1 cellular context compared by ENCODE assay signal in the genomic region with DNA sequence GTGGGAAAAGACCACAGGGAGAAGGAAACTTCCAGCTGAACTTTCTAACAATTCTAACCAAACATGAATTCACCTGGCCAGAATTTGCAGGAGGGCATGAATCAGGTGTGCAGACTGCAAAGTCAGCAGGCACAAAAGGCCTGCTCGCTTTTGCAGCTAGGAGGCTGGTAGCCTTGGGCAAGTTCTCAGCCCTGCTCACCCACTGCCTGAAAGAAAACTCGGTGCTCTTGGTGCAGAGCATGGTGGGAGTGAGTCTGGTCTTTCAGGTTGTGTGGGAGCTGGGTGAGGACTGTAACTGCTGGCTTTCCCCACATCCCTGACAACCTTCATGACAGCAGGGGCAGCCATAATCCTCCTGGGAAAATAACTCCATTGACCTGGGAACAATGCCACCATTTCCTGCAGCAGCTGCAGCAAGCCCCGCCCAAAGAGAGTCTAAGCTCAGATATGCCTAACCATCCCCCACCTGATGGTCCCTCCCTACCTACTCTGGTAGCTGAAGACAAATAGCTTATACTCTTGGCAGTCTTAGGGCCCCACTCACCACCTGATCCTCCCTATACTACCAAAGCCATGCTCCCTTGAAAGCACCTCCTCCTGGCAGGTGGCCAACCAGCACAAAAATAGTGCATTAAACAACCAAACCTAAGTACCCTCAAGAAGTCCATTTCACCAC.
TF ChIP-seq lines count a peak whose summit lies in the region.

No MANE protein-coding gene starts in this region.

TF ChIP-seq in K562, 482 proteins besides CTCF, POLR2A, EP300 and RAD21:
- TF ChIP-seq, protein P1, sequence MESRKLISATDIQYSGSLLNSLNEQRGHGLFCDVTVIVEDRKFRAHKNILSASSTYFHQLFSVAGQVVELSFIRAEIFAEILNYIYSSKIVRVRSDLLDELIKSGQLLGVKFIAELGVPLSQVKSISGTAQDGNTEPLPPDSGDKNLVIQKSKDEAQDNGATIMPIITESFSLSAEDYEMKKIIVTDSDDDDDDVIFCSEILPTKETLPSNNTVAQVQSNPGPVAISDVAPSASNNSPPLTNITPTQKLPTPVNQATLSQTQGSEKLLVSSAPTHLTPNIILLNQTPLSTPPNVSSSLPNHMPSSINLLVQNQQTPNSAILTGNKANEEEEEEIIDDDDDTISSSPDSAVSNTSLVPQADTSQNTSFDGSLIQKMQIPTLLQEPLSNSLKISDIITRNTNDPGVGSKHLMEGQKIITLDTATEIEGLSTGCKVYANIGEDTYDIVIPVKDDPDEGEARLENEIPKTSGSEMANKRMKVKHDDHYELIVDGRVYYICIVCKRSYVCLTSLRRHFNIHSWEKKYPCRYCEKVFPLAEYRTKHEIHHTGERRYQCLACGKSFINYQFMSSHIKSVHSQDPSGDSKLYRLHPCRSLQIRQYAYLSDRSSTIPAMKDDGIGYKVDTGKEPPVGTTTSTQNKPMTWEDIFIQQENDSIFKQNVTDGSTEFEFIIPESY (CRISPR knock-in tag; IDR thresholded peaks at IDR 0.05) = no peak
- TF ChIP-seq PTTG1 (tag; IDR thresholded peaks at IDR 0.05; ENCODE audit: low read depth) = no peak
- TF ChIP-seq ZNF431 (CRISPR knock-in tag; IDR thresholded peaks at IDR 0.05) = no peak
- TF ChIP-seq HNRNPLL (IDR thresholded peaks at IDR 0.05; ENCODE audit: low read depth, low read length, poor library complexity, severe bottlenecking) = no peak
- TF ChIP-seq MAZ (CRISPR knock-in tag; conservative IDR thresholded peaks at IDR 0.05 in 1 of 2, IDR thresholded peaks at IDR 0.05 in 1 of 2) = no peak
- TF ChIP-seq, protein P2, sequence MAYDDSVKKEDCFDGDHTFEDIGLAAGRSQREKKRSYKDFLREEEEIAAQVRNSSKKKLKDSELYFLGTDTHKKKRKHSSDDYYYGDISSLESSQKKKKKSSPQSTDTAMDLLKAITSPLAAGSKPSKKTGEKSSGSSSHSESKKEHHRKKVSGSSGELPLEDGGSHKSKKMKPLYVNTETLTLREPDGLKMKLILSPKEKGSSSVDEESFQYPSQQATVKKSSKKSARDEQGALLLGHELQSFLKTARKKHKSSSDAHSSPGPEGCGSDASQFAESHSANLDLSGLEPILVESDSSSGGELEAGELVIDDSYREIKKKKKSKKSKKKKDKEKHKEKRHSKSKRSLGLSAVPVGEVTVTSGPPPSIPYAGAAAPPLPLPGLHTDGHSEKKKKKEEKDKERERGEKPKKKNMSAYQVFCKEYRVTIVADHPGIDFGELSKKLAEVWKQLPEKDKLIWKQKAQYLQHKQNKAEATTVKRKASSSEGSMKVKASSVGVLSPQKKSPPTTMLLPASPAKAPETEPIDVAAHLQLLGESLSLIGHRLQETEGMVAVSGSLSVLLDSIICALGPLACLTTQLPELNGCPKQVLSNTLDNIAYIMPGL (CRISPR knock-in tag; IDR thresholded peaks at IDR 0.05) = no peak
- peak; percentile 81 for TF ChIP-seq NFIC (IDR thresholded peaks at IDR 0.05)
- TF ChIP-seq POLR3G (IDR thresholded peaks at IDR 0.05; ENCODE audit: extremely low read depth, insufficient read length, insufficient replicate concordance) = no peak
- TF ChIP-seq WHSC1 (IDR thresholded peaks at IDR 0.05; ENCODE audit: low read length) = no peak
- TF ChIP-seq, protein P3, sequence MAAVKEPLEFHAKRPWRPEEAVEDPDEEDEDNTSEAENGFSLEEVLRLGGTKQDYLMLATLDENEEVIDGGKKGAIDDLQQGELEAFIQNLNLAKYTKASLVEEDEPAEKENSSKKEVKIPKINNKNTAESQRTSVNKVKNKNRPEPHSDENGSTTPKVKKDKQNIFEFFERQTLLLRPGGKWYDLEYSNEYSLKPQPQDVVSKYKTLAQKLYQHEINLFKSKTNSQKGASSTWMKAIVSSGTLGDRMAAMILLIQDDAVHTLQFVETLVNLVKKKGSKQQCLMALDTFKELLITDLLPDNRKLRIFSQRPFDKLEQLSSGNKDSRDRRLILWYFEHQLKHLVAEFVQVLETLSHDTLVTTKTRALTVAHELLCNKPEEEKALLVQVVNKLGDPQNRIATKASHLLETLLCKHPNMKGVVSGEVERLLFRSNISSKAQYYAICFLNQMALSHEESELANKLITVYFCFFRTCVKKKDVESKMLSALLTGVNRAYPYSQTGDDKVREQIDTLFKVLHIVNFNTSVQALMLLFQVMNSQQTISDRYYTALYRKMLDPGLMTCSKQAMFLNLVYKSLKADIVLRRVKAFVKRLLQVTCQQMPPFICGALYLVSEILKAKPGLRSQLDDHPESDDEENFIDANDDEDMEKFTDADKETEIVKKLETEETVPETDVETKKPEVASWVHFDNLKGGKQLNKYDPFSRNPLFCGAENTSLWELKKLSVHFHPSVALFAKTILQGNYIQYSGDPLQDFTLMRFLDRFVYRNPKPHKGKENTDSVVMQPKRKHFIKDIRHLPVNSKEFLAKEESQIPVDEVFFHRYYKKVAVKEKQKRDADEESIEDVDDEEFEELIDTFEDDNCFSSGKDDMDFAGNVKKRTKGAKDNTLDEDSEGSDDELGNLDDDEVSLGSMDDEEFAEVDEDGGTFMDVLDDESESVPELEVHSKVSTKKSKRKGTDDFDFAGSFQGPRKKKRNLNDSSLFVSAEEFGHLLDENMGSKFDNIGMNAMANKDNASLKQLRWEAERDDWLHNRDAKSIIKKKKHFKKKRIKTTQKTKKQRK (IDR thresholded peaks at IDR 0.05; ENCODE audit: borderline replicate concordance, low read depth, low read length) = no peak
- TF ChIP-seq THRAP3 (IDR thresholded peaks at IDR 0.05; ENCODE audit: borderline replicate concordance) = no peak
- no peak for TF ChIP-seq EGR1 (conservative IDR thresholded peaks at IDR 0.05)
- no peak for TF ChIP-seq ZNF12 (CRISPR knock-in tag; IDR thresholded peaks at IDR 0.05)
- TF ChIP-seq ZNF274 (IDR thresholded peaks at IDR 0.05; ENCODE audit: borderline replicate concordance, low read depth, low read length) = no peak
- no peak for TF ChIP-seq HNRNPL (IDR thresholded peaks at IDR 0.05; ENCODE audit: low read depth, low read length)
- peak in 1 of 2 experiments; percentile 23; a peak in 1 of 3 replicates for TF ChIP-seq CBX3 (IDR thresholded peaks at IDR 0.05; ENCODE audit: borderline replicate concordance in 1 of 2, low read length in 2 of 2)
- TF ChIP-seq, protein P4, sequence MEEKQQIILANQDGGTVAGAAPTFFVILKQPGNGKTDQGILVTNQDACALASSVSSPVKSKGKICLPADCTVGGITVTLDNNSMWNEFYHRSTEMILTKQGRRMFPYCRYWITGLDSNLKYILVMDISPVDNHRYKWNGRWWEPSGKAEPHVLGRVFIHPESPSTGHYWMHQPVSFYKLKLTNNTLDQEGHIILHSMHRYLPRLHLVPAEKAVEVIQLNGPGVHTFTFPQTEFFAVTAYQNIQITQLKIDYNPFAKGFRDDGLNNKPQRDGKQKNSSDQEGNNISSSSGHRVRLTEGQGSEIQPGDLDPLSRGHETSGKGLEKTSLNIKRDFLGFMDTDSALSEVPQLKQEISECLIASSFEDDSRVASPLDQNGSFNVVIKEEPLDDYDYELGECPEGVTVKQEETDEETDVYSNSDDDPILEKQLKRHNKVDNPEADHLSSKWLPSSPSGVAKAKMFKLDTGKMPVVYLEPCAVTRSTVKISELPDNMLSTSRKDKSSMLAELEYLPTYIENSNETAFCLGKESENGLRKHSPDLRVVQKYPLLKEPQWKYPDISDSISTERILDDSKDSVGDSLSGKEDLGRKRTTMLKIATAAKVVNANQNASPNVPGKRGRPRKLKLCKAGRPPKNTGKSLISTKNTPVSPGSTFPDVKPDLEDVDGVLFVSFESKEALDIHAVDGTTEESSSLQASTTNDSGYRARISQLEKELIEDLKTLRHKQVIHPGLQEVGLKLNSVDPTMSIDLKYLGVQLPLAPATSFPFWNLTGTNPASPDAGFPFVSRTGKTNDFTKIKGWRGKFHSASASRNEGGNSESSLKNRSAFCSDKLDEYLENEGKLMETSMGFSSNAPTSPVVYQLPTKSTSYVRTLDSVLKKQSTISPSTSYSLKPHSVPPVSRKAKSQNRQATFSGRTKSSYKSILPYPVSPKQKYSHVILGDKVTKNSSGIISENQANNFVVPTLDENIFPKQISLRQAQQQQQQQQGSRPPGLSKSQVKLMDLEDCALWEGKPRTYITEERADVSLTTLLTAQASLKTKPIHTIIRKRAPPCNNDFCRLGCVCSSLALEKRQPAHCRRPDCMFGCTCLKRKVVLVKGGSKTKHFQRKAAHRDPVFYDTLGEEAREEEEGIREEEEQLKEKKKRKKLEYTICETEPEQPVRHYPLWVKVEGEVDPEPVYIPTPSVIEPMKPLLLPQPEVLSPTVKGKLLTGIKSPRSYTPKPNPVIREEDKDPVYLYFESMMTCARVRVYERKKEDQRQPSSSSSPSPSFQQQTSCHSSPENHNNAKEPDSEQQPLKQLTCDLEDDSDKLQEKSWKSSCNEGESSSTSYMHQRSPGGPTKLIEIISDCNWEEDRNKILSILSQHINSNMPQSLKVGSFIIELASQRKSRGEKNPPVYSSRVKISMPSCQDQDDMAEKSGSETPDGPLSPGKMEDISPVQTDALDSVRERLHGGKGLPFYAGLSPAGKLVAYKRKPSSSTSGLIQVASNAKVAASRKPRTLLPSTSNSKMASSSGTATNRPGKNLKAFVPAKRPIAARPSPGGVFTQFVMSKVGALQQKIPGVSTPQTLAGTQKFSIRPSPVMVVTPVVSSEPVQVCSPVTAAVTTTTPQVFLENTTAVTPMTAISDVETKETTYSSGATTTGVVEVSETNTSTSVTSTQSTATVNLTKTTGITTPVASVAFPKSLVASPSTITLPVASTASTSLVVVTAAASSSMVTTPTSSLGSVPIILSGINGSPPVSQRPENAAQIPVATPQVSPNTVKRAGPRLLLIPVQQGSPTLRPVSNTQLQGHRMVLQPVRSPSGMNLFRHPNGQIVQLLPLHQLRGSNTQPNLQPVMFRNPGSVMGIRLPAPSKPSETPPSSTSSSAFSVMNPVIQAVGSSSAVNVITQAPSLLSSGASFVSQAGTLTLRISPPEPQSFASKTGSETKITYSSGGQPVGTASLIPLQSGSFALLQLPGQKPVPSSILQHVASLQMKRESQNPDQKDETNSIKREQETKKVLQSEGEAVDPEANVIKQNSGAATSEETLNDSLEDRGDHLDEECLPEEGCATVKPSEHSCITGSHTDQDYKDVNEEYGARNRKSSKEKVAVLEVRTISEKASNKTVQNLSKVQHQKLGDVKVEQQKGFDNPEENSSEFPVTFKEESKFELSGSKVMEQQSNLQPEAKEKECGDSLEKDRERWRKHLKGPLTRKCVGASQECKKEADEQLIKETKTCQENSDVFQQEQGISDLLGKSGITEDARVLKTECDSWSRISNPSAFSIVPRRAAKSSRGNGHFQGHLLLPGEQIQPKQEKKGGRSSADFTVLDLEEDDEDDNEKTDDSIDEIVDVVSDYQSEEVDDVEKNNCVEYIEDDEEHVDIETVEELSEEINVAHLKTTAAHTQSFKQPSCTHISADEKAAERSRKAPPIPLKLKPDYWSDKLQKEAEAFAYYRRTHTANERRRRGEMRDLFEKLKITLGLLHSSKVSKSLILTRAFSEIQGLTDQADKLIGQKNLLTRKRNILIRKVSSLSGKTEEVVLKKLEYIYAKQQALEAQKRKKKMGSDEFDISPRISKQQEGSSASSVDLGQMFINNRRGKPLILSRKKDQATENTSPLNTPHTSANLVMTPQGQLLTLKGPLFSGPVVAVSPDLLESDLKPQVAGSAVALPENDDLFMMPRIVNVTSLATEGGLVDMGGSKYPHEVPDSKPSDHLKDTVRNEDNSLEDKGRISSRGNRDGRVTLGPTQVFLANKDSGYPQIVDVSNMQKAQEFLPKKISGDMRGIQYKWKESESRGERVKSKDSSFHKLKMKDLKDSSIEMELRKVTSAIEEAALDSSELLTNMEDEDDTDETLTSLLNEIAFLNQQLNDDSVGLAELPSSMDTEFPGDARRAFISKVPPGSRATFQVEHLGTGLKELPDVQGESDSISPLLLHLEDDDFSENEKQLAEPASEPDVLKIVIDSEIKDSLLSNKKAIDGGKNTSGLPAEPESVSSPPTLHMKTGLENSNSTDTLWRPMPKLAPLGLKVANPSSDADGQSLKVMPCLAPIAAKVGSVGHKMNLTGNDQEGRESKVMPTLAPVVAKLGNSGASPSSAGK (IDR thresholded peaks at IDR 0.05) = no peak
- TF ChIP-seq RBM34 (IDR thresholded peaks at IDR 0.05; ENCODE audit: borderline replicate concordance, insufficient read depth, low read length) = no peak
- TF ChIP-seq ZFP36 (IDR thresholded peaks at IDR 0.05; ENCODE audit: low read depth, low read length, partially characterized antibody) = peak; percentile 74
- no peak for TF ChIP-seq KAT2B (IDR thresholded peaks at IDR 0.05; ENCODE audit: low read depth, low read length)
- TF ChIP-seq FOXJ2 (tag; IDR thresholded peaks at IDR 0.05) = no peak
